In the genomic region with DNA sequence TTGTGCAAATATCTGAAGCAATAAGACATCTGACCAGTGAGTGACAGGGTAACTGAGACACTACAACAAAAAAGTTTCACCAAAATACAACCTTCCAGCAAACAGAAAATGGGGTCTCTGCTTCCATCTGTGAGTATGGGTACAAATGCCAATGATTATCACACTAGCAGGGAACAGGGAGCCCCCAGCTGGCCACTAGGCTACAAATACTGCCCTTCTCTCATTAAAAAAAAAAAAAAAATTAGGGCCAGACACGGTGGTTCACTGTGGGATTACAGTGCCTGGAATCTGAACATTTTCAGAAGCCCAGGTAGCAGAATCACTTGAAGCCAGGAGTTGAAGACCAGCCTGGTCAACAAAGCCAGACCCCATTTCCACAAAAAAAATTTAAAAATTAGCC, we compare ENCODE assay signal across 1 cellular context.
TF ChIP-seq lines count a peak whose summit lies in the region.

No MANE protein-coding gene starts in this region.

TF ChIP-seq in Ishikawa, 13 proteins besides CTCF, POLR2A, EP300 and RAD21 (continued from another document):
- TF ChIP-seq, protein P1, sequence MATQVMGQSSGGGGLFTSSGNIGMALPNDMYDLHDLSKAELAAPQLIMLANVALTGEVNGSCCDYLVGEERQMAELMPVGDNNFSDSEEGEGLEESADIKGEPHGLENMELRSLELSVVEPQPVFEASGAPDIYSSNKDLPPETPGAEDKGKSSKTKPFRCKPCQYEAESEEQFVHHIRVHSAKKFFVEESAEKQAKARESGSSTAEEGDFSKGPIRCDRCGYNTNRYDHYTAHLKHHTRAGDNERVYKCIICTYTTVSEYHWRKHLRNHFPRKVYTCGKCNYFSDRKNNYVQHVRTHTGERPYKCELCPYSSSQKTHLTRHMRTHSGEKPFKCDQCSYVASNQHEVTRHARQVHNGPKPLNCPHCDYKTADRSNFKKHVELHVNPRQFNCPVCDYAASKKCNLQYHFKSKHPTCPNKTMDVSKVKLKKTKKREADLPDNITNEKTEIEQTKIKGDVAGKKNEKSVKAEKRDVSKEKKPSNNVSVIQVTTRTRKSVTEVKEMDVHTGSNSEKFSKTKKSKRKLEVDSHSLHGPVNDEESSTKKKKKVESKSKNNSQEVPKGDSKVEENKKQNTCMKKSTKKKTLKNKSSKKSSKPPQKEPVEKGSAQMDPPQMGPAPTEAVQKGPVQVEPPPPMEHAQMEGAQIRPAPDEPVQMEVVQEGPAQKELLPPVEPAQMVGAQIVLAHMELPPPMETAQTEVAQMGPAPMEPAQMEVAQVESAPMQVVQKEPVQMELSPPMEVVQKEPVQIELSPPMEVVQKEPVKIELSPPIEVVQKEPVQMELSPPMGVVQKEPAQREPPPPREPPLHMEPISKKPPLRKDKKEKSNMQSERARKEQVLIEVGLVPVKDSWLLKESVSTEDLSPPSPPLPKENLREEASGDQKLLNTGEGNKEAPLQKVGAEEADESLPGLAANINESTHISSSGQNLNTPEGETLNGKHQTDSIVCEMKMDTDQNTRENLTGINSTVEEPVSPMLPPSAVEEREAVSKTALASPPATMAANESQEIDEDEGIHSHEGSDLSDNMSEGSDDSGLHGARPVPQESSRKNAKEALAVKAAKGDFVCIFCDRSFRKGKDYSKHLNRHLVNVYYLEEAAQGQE (IDR thresholded peaks at IDR 0.05; ENCODE audit: low read depth) = no peak
- no peak for TF ChIP-seq TAF1 (IDR thresholded peaks at IDR 0.05; ENCODE audit: low read depth)
- no peak for TF ChIP-seq TCF12 (IDR thresholded peaks at IDR 0.05; ENCODE audit: low read depth)
- TF ChIP-seq CREB1 (IDR thresholded peaks at IDR 0.05; ENCODE audit: low read depth) = no peak
- TF ChIP-seq NFIC (IDR thresholded peaks at IDR 0.05) = no peak
- no peak for TF ChIP-seq FOXM1 (IDR thresholded peaks at IDR 0.05; ENCODE audit: borderline replicate concordance, low read depth)
- TF ChIP-seq CEBPB (IDR thresholded peaks at IDR 0.05) = no peak
